ENCODE assay signal across 28 cellular contexts in the genomic region with DNA sequence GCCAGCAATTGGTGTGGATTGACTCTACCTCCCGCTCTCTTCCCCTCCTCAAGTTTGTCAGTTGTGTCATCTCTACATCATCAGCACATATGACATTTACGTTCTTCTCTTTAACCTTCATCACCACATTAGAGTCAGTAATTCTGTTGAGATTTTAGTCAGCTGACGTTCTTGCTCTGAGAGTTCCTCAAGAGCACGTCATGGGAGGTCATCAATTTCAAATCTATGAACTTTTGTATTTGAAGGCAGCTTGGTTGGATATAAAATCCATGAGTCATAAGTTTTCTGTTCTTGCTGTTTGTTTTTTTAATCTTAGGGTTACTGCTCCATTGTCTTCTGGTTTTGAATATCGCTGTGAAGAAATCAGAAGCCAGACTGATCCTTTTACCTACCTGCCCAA.
"Had no signal": no experiment of that assay in that cellular context is flagged by ENCODE, and none has a peak within 500 bp of the region (broad histone marks: within the 10 kb centered on the region; RNA-seq: fewer than 3 reads in every experiment).

No MANE protein-coding gene starts in this region.

- H3K27ac Mint-ChIP-seq: activated naive CD8-positive, alpha-beta T cell; activated T-cell treated with anti-CD3 and anti-CD28 coated beads, Interleukin-2, amount 50 U/mL, for 72 hours; brain; dendritic cell treated with granulocyte-macrophage colony-stimulating factor and Interleukin-4, amounts not matched to agents 40 ng/mL and 50 ng/mL, for 4 days; natural killer cell had no signal

- FAIRE-seq: small intestine had no signal

- H3K9me3 ChIP-seq: right lobe of liver, testis had no signal

- H3K27me3 ChIP-seq: foreskin keratinocyte, heart right ventricle, right lobe of liver, testis, transverse colon had no signal

- H3K4me1 ChIP-seq: foreskin keratinocyte, right lobe of liver, testis had no signal

- H3K4me1 Mint-ChIP-seq: brain, natural killer cell had no signal

- DNase-seq: activated CD4-positive, alpha-beta T cell treated with anti-CD3 and anti-CD28 coated beads for 4 hours; activated CD4-positive, alpha-beta T cell treated with anti-CD3 and anti-CD28 coated beads, Interleukin-2, amount 50 U/mL, for 4 hours; activated CD4-positive, CD25-positive, alpha-beta regulatory T cell; activated effector memory CD4-positive, alpha-beta T cell treated with Interleukin-2 at 50 U/mL for 16 hours; activated naive CD4-positive, alpha-beta T cell treated with Interleukin-2 at 50 U/mL for 16 hours; activated T-cell treated with anti-CD3 and anti-CD28 coated beads for 4 hours; activated T-cell treated with anti-CD3 and anti-CD28 coated beads, Interleukin-2, amount 50 U/mL, for 72 hours; aorta; central memory CD4-positive, alpha-beta T cell; effector CD4-positive, alpha-beta T cell; foreskin keratinocyte; heart right ventricle; kidney glomerular epithelial cell; mesendoderm; natural killer cell; posterior cingulate gyrus; right lobe of liver; small intestine; stimulated activated CD4-positive, alpha-beta T cell treated with anti-CD3 and anti-CD28 coated beads, Interleukin-2, amount 100 ng/mL, for 24 hours; stimulated activated naive CD8-positive, alpha-beta T cell treated with anti-CD3 and anti-CD28 coated beads, Interleukin-15, Interleukin-2, amounts not matched to agents 100 U/mL and 50 U/mL, for 24 hours; testis; transverse colon had no signal

- H3K4me3 Mint-ChIP-seq: activated naive CD8-positive, alpha-beta T cell; activated T-cell treated with anti-CD3 and anti-CD28 coated beads, Interleukin-2, amount 50 U/mL, for 72 hours; brain; dendritic cell treated with granulocyte-macrophage colony-stimulating factor and Interleukin-4, amounts not matched to agents 40 ng/mL and 50 ng/mL, for 4 days; natural killer cell had no signal

- H3K27ac ChIP-seq: epithelial cell of prostate, foreskin keratinocyte, right lobe of liver, testis had no signal

- H3K36me3 ChIP-seq: heart right ventricle, right lobe of liver, transverse colon had no signal

- H3K4me3 ChIP-seq: heart right ventricle, lung, right lobe of liver, testis, transverse colon had no signal

- ATAC-seq: foreskin keratinocyte; heart right ventricle; left lobe of liver; natural killer cell; right lobe of liver; stimulated activated naive CD8-positive, alpha-beta T cell treated with anti-CD3 and anti-CD28 coated beads, Interleukin-15, Interleukin-2, amounts not matched to agents 100 U/mL and 50 U/mL, for 24 hours had no signal
